18 cellular contexts compared by ENCODE assay signal in genomic region chr5:111589320-111589719, GRCh38.
"Had no signal": no experiment of that assay in that cellular context is flagged by ENCODE, and none has a peak within 500 bp of the region (broad histone marks: within the 10 kb centered on the region; RNA-seq: fewer than 3 reads in every experiment).

No MANE protein-coding gene starts in this region.

- DNase-seq: Kasumi-1, MM.1S, NCI-H1092 treated with DMSO at 0.1 percent for 48 hours, NCI-H1436, NCI-H187, NCI-H2029, NCI-H2081 treated with DMSO at 0.1 percent for 48 hours, NCI-H2171, NCI-H226, NCI-H446, NCI-H510A, NCI-H524 treated with DMSO at 0.1 percent for 48 hours, NCI-H69, NCI-H774, RPMI8226, SHP77 had no signal

- H3K4me3 ChIP-seq: K562 had no signal

- ATAC-seq: K562 had no signal

- H3K27ac ChIP-seq: KMS-11 had no signal
